ENCODE assay signal across 10 cellular contexts in the genomic region with DNA sequence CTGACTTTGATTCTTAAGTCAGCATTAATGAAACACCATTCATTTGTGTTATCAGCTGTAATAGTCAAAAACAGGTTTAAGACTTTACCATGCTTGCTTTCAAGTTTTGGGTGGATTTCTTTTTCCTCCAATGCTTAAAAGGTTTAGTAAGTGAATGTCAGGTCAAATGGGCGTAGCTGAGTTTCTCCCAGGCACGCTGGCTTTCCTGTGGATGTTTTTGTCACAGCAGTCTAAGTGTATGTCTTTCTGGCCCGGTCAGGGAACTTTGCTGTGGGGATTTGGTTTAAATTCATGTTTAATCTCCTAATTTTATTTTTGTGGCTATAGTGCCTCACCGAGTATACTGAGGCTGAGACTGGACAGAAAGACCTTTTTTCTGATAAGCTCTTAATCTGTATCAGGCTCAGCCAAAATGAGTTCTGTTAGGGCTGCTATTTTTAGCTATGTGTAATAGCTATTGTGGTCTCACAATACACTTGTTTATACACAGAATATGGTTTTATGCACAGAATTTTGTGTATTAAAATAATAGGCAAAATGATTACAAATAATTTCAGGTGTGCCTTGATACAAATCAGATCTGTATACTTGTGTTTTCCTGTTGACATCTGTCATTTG.
DNase-seq lines count a peak whose midpoint lies in the region; ATAC-seq and TF ChIP-seq lines count a peak whose summit lies in the region.
"Had no signal": no experiment of that assay in that cellular context is flagged by ENCODE, and none has a peak within 500 bp of the region (broad histone marks: within the 10 kb centered on the region; RNA-seq: fewer than 3 reads in every experiment).

No MANE protein-coding gene starts in this region.

- H3K4me1 Mint-ChIP-seq in neural crest cell = peaks cover 52% of the 10 kb centered on the region

- ATAC-seq in GM18909 (IDR thresholded peaks at IDR 0.05; ENCODE audit: poor library complexity, unreplicated experiment) (no peak), GM21381 (IDR thresholded peaks at IDR 0.05; ENCODE audit: unreplicated experiment) (no peak)

- H3K4me1 ChIP-seq in BLaER1 treated with 17β-estradiol and CSF1 and Interleukin-3, amounts not matched to agents 10 nM and 100 nM = peaks cover 33 to 57% (median 48%) of the 10 kb centered on the region in 10 experiments
- H3K4me1 ChIP-seq in effector memory CD4-positive, alpha-beta T cell (ENCODE audit: control insufficient read depth, insufficient read depth, low read length, poor library complexity, severe bottlenecking) = peaks cover 47% of the 10 kb centered on the region

- H3K4me2 ChIP-seq in BLaER1 treated with 17β-estradiol and CSF1 and Interleukin-3, amounts not matched to agents 10 nM and 100 nM = peak overlapping the region; percentile 62 to 92 (median 74)

- peaks cover 0 to 20% (median 14%) of the 10 kb centered on the region in 11 experiments; a peak in 17 of 22 replicates for H3K9me3 ChIP-seq in BLaER1 treated with 17β-estradiol and CSF1 and Interleukin-3, amounts not matched to agents 10 nM and 100 nM (replicated peaks in 1 of 11)
- H3K9me3 ChIP-seq in effector memory CD4-positive, alpha-beta T cell (ENCODE audit: control insufficient read depth, low read length) = no peaks in the 10 kb centered on the region

- H4K20me1 ChIP-seq in BLaER1 treated with 17β-estradiol and CSF1 and Interleukin-3, amounts not matched to agents 10 nM and 100 nM = peaks cover 0 to 24% (median 0%) of the 10 kb centered on the region in 11 experiments; a peak in 5 of 22 replicates

- H3K27me3 ChIP-seq in BLaER1 treated with 17β-estradiol and CSF1 and Interleukin-3, amounts not matched to agents 10 nM and 100 nM = no peaks in the 10 kb centered on the region
- H3K27me3 ChIP-seq in effector memory CD4-positive, alpha-beta T cell (replicated peaks; ENCODE audit: control insufficient read depth, insufficient read depth, low read length, poor library complexity, severe bottlenecking) = no peaks in the 10 kb centered on the region

- no peaks in the 10 kb centered on the region for H3K9me3 Mint-ChIP-seq in neural crest cell
- H3K9me3 Mint-ChIP-seq: nephron progenitor cell had no signal

- H3K36me3 Mint-ChIP-seq in neural crest cell (ENCODE audit: low read depth) = peaks cover 4% of the 10 kb centered on the region

- H3K9ac ChIP-seq in BLaER1 treated with 17β-estradiol and CSF1 and Interleukin-3, amounts not matched to agents 10 nM and 100 nM = peak overlapping the region in 5 of 11 experiments; percentile 4 to 58 (median 51); a peak in 5 of 22 replicates

- peak overlapping the region; percentile 85 for H3K27ac Mint-ChIP-seq in neural crest cell (ENCODE audit: unreplicated experiment)

- DNase-seq in NCI-H2227 (lab: John Stamatoyannopoulos, UW; ENCODE audit: unreplicated experiment) = peak; percentile 33
- no peak for DNase-seq in effector memory CD4-positive, alpha-beta T cell
- no peak for DNase-seq in neural crest cell (ENCODE audit: low read depth, low spot score)
- DNase-seq in stimulated activated CD4-positive, alpha-beta T cell treated with anti-CD3 and anti-CD28 coated beads, Interleukin-4, amount 100 ng/mL, for 4 hours = no peak
- no peak for DNase-seq in NCI-H69 (lab: John Stamatoyannopoulos, UW)

- peaks cover 0 to 12% (median 0%) of the 10 kb centered on the region in 11 experiments; a peak in 4 of 22 replicates for H3K36me3 ChIP-seq in BLaER1 treated with 17β-estradiol and CSF1 and Interleukin-3, amounts not matched to agents 10 nM and 100 nM
- H3K36me3 ChIP-seq in effector memory CD4-positive, alpha-beta T cell (ENCODE audit: control insufficient read depth, insufficient read depth, low read length) = no peaks in the 10 kb centered on the region

- H3K27ac ChIP-seq in BLaER1 treated with 17β-estradiol and CSF1 and Interleukin-3, amounts not matched to agents 10 nM and 100 nM = peak overlapping the region in 6 of 11 experiments; percentile 36 to 71 (median 58); a peak in 12 of 22 replicates
- H3K27ac ChIP-seq in effector memory CD4-positive, alpha-beta T cell (ENCODE audit: insufficient read depth, low read length, poor library complexity, severe bottlenecking) = peak overlapping the region; percentile 47

- H3K4me3 ChIP-seq in BLaER1 treated with 17β-estradiol and CSF1 and Interleukin-3, amounts not matched to agents 10 nM and 100 nM = peak overlapping the region in 2 of 10 experiments; percentile 19 to 23; a peak in 3 of 20 replicates
- peak overlapping the region; percentile 0 for H3K4me3 ChIP-seq in effector memory CD4-positive, alpha-beta T cell (ENCODE audit: insufficient read depth, low read depth, low read length, poor library complexity, severe bottlenecking)

- no peak for TF ChIP-seq CTCF in neural crest cell (conservative IDR thresholded peaks at IDR 0.05)

- H3K4me3 Mint-ChIP-seq in neural crest cell = no peak overlapping the region
- H3K4me3 Mint-ChIP-seq: CD14-positive monocyte, nephron progenitor cell had no signal

- no peaks in the 10 kb centered on the region for H3K27me3 Mint-ChIP-seq in neural crest cell (ENCODE audit: low read depth)
